ENCODE assay signal across 19 cellular contexts in genomic region chrY:19717146-19717545, GRCh38. TPM values are rescaled to one million over a fixed set of nuclear protein-coding genes. Genes with fewer than 3 reads are reported as not detected.
DNase-seq lines count a peak whose midpoint lies in the region; ATAC-seq and TF ChIP-seq lines count a peak whose summit lies in the region.
"Had no signal": no experiment of that assay in that cellular context is flagged by ENCODE, and none has a peak within 500 bp of the region (broad histone marks: within the 10 kb centered on the region; RNA-seq: fewer than 3 reads in every experiment).

No MANE protein-coding gene starts in this region.

- H3K4me3 ChIP-seq in OCI-LY3 (ENCODE audit: low read length) (no peak overlapping the region), epithelial cell of esophagus (ENCODE audit: low read length) (no peak overlapping the region), gastroesophageal sphincter (no peak overlapping the region)
- H3K4me3 ChIP-seq: A549, GM23338, HAP-1 had no signal

- peaks cover 39% of the 10 kb centered on the region for H3K4me1 ChIP-seq in OCI-LY3 (ENCODE audit: low read length)
- no peaks in the 10 kb centered on the region for H3K4me1 ChIP-seq in gastroesophageal sphincter
- H3K4me1 ChIP-seq: A549, HAP-1 had no signal

- TF ChIP-seq CTCF in OCI-LY3 (IDR thresholded peaks at IDR 0.05; ENCODE audit: low read depth, low read length) (no peak), epithelial cell of esophagus (IDR thresholded peaks at IDR 0.05; ENCODE audit: insufficient read depth, low read depth, low read length, missing control alignments) (no peak), gastroesophageal sphincter (IDR thresholded peaks at IDR 0.05) (no peak)

- TF ChIP-seq POLR2A in gastroesophageal sphincter (IDR thresholded peaks at IDR 0.05), result no peak

- no peak for ATAC-seq in gastroesophageal sphincter
- ATAC-seq: A549, GM23338 had no signal

- H3K36me3 ChIP-seq in OCI-LY3 (replicated peaks; ENCODE audit: low read depth, low read length) (peaks cover 78% of the 10 kb centered on the region), gastroesophageal sphincter (peaks cover 2 to 90% of the 10 kb centered on the region in 2 donors)
- H3K36me3 ChIP-seq: HAP-1 had no signal

- H3K27ac ChIP-seq in OCI-LY3 (ENCODE audit: low read length), result peak overlapping the region; percentile 83
- no peak overlapping the region for H3K27ac ChIP-seq in gastroesophageal sphincter
- H3K27ac ChIP-seq: A549 had no signal

- H3K9me3 ChIP-seq in OCI-LY3 (ENCODE audit: insufficient read depth, low read length) (no peaks in the 10 kb centered on the region), gastroesophageal sphincter (no peaks in the 10 kb centered on the region)
- H3K9me3 ChIP-seq: A549, HAP-1 had no signal

- H4K20me1 ChIP-seq in OCI-LY3 (ENCODE audit: insufficient read depth, low read length), result no peaks in the 10 kb centered on the region

- peak overlapping the region; percentile 58; the same call in 1 of the 2 replicates for H3K4me2 ChIP-seq in OCI-LY3 (ENCODE audit: low read length)
- H3K4me2 ChIP-seq: A549, GM23338 had no signal

- H3K27me3 ChIP-seq in OCI-LY3 (ENCODE audit: low read depth, low read length) (no peaks in the 10 kb centered on the region), gastroesophageal sphincter (no peaks in the 10 kb centered on the region)

- 80% methylated on average over 1 of the region's 3 CpGs; no CpG with 5 or more reads in 1 of the 2 donors for WGBS in gastroesophageal sphincter (ENCODE audit: low coverage in 1 of 2), 2 donors

- no peaks in the 10 kb centered on the region for H3K79me2 ChIP-seq in OCI-LY3 (ENCODE audit: low read length)

- no peak overlapping the region for H3K9ac ChIP-seq in OCI-LY3 (ENCODE audit: low read length)

- DNase-seq in NCI-H2107 treated with DMSO at 0.1 percent for 48 hours (lab: John Stamatoyannopoulos, UW; ENCODE audit: unreplicated experiment), result peak; percentile 0
- no peak for DNase-seq in NCI-H2107 (lab: John Stamatoyannopoulos, UW)
- DNase-seq in epithelial cell of esophagus (ENCODE audit: low read depth), result peak; percentile 53
- no peak for DNase-seq in AML-193 (lab: John Stamatoyannopoulos, UW)
- no peak for DNase-seq in RKO (ENCODE audit: low spot score)
- DNase-seq: 8988T; ACHN; C1 segment of cervical spinal cord; Calu3; CD4-positive, alpha-beta memory T cell; COR-L47; DMS53; GF-D8; HFFc6 had no signal

- no peak for TF ChIP-seq EP300 in gastroesophageal sphincter (IDR thresholded peaks at IDR 0.05)

- no peak overlapping the region for H2AFZ ChIP-seq in OCI-LY3 (ENCODE audit: low read depth, low read length)
- H2AFZ ChIP-seq: GM23338 had no signal

RNA-seq across cellular contexts. Expression of gene KDM5D, which starts 27.4 kb away (rescaled TPM):
- total RNA-seq in gastroesophageal sphincter, result 10 to 100 TPM in 2 of 4 donors, under 1 TPM in 1, not detected in 1; 0.07 to 85.8 (median 66.6) TPM
- total RNA-seq: Calu3 had no signal

Comparison
In these comparisons a context has a peak if more than half of its experiments do, and no peak if none do; other contexts are left out.
1. DNase-seq: peak in NCI-H2107 treated with DMSO at 0.1 percent for 48 hours (single experiment) and epithelial cell of esophagus (single experiment); none in NCI-H2107 (single experiment), AML-193 (0 of 2) and RKO (single experiment).